In the genomic region with DNA sequence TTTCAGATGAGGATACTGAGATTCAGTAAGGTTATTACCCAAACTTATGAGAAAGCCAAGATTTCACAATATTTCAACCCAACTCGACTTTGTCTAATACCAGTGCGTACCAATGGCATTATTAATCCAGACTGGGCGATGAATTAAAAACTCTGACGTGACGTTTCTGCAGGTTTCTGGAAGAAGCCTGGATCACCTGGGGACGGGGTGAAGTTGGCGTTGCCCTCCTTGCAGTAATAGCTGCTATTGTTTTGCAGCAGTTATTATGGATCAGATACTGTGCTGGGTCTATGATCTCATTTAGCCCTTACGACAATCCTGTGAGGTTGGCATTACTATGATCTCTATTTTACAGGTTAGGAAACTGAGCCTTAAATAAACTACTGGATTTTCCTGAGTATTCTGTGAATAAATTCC, we compare ENCODE assay signal across 8 cellular contexts. TPM values are rescaled to one million over a fixed set of nuclear protein-coding genes. Genes with fewer than 3 reads are reported as not detected.
DNase-seq lines count a peak whose midpoint lies in the region; ATAC-seq and TF ChIP-seq lines count a peak whose summit lies in the region.

No MANE protein-coding gene starts in this region.

- no peak overlapping the region for H3K14ac ChIP-seq in mesenchymal stem cell (ENCODE audit: low read length in 2 of 2)

- peaks cover 5 to 13% of the 10 kb centered on the region in 2 experiments for H3K36me3 ChIP-seq in mesenchymal stem cell (ENCODE audit: control insufficient read depth in 1 of 2, insufficient read depth in 2 of 2, low read depth in 1 of 2, low read length in 2 of 2)

- no peak for TF ChIP-seq CTCF in AG10803 (conservative IDR thresholded peaks at IDR 0.05; ENCODE audit: low read length)

- H3K27me3 ChIP-seq in mesenchymal stem cell (ENCODE audit: control insufficient read depth in 1 of 2, insufficient read depth in 1 of 2, low read length in 2 of 2): no peaks in the 10 kb centered on the region

- H2BK5ac ChIP-seq in mesenchymal stem cell (ENCODE audit: low read depth, low read length, poor library complexity, severe bottlenecking): no peak overlapping the region

- no peak overlapping the region for H2BK120ac ChIP-seq in mesenchymal stem cell (ENCODE audit: low read depth, low read length)

- no peak overlapping the region for H2BK15ac ChIP-seq in mesenchymal stem cell (ENCODE audit: low read depth, poor library complexity, severe bottlenecking)

- H2AFZ ChIP-seq in mesenchymal stem cell (ENCODE audit: low read depth, low read length): peak overlapping the region; percentile 59

- H3K9ac ChIP-seq in mesenchymal stem cell (ENCODE audit: low read length): peak overlapping the region; percentile 96

- H3K4me2 ChIP-seq in mesenchymal stem cell (ENCODE audit: low read length, poor library complexity, severe bottlenecking): peak overlapping the region; percentile 84

- 36% methylated on average over 7 of the region's 8 CpGs for WGBS in mesenchymal stem cell

- no peak overlapping the region for H2AK5ac ChIP-seq in mesenchymal stem cell (ENCODE audit: low read length, severe bottlenecking)

- H3K4me3 ChIP-seq in AG10803 (ENCODE audit: low read length) (peak overlapping the region; percentile 91), mesenchymal stem cell (ENCODE audit: insufficient read depth in 1 of 2, low read depth in 1 of 2, low read length in 2 of 2) (peak overlapping the region; percentile 11 to 92)

- peak overlapping the region; percentile 86 for H4K8ac ChIP-seq in mesenchymal stem cell (ENCODE audit: low read length)

- peaks cover 5% of the 10 kb centered on the region for H3K79me1 ChIP-seq in mesenchymal stem cell (replicated peaks; ENCODE audit: low read length, poor library complexity, severe bottlenecking)

- no peak overlapping the region for H3K23ac ChIP-seq in mesenchymal stem cell (ENCODE audit: low read length in 2 of 2)

- H3K9me3 ChIP-seq in mesenchymal stem cell (ENCODE audit: control insufficient read depth, low read length): no peaks in the 10 kb centered on the region

- ATAC-seq in GM18873 (IDR thresholded peaks at IDR 0.05; ENCODE audit: low FRiP score, unreplicated experiment): peak; percentile 3

- DNase-seq in AG10803 (ENCODE audit: low read depth) (peak; percentile 69), M059J (ENCODE audit: low read depth) (peak; percentile 40), mesenchymal stem cell (no peak), UCSD-AML1 (lab: John Stamatoyannopoulos, UW; ENCODE audit: unreplicated experiment) (no peak), foreskin melanocyte (no peak), GM03348 (ENCODE audit: low spot score) (no peak)

- H3K27ac ChIP-seq in cingulate gyrus (ENCODE audit: low read depth, low read length): peak overlapping the region; percentile 91
- peak overlapping the region; percentile 81 for H3K27ac ChIP-seq in mesenchymal stem cell (ENCODE audit: low read length, poor library complexity, severe bottlenecking)

- H3K4ac ChIP-seq in mesenchymal stem cell (ENCODE audit: low read depth in 1 of 2, low read length in 2 of 2): peak overlapping the region in 1 of 2 experiments; percentile 57

- peaks cover 7% of the 10 kb centered on the region for H3K4me1 ChIP-seq in mesenchymal stem cell (ENCODE audit: control insufficient read depth, insufficient read depth, low read depth, low read length)

- no peak overlapping the region for H2BK12ac ChIP-seq in mesenchymal stem cell (ENCODE audit: low read length in 2 of 2)

- peak overlapping the region in 1 of 2 experiments; percentile 58 for H3K18ac ChIP-seq in mesenchymal stem cell (ENCODE audit: low read depth in 1 of 2, low read length in 2 of 2)

- peak overlapping the region; percentile 57 for H4K91ac ChIP-seq in mesenchymal stem cell (ENCODE audit: low read length)

RNA-seq across cellular contexts. Expression of a gene that starts 0.6 kb away (rescaled TPM):
- 35.3 and 49.7 TPM in 2 replicates for total RNA-seq in M059J (2014; rRNA removed; shearing (Covaris generic))
- polyA plus RNA-seq in mesenchymal stem cell (2013, experiment 1 of 2): 13.4 TPM
- polyA plus RNA-seq in mesenchymal stem cell (2013, experiment 2 of 2): 13.8 TPM

RNA-seq across cellular contexts. Expression of a gene that starts 44.5 kb away (rescaled TPM):
- total RNA-seq in M059J (2014; rRNA removed; shearing (Covaris generic)): not detected in 2 replicates
- polyA plus RNA-seq in mesenchymal stem cell (2013, experiment 1 of 2): not detected
- polyA plus RNA-seq in mesenchymal stem cell (2013, experiment 2 of 2): not detected

Comparison
In these comparisons a context has a peak if more than half of its experiments do, and no peak if none do; other contexts are left out.
1. DNase-seq: peak in AG10803 (single experiment) and M059J (single experiment); none in mesenchymal stem cell (single experiment), UCSD-AML1 (single experiment), foreskin melanocyte (single experiment) and GM03348 (single experiment).